ENCODE assay signal across 21 cellular contexts in genomic region chr7:74070619-74070920, GRCh38. TPM values are rescaled to one million over a fixed set of nuclear protein-coding genes. Genes with fewer than 3 reads are reported as not detected.
DNase-seq lines count a peak whose midpoint lies in the region; ATAC-seq, FAIRE-seq and TF ChIP-seq lines count a peak whose summit lies in the region.
"Had no signal": no experiment of that assay in that cellular context is flagged by ENCODE, and none has a peak within 500 bp of the region (broad histone marks: within the 10 kb centered on the region; RNA-seq: fewer than 3 reads in every experiment).

No MANE protein-coding gene starts in this region.

- H3K27me3 ChIP-seq in gastroesophageal sphincter = no peaks in the 10 kb centered on the region
- no peaks in the 10 kb centered on the region for H3K27me3 ChIP-seq in spleen (replicated peaks in 1 of 7)
- no peaks in the 10 kb centered on the region for H3K27me3 ChIP-seq in thyroid gland
- H3K27me3 ChIP-seq in HepG2 (ENCODE audit: control insufficient read depth in 1 of 2, insufficient read depth in 2 of 2, low read length in 2 of 2) = peaks cover 2 to 10% of the 10 kb centered on the region in 2 experiments; a peak in 3 of 5 replicates
- H3K27me3 ChIP-seq in tibial nerve = no peaks in the 10 kb centered on the region
- H3K27me3 ChIP-seq: BLaER1 treated with 17β-estradiol and CSF1 and Interleukin-3, amounts not matched to agents 10 nM and 100 nM had no signal

- TF ChIP-seq POLR2A in gastroesophageal sphincter (IDR thresholded peaks at IDR 0.05) = no peak
- no peak for TF ChIP-seq POLR2A in spleen (IDR thresholded peaks at IDR 0.05)
- TF ChIP-seq POLR2A in thyroid gland (IDR thresholded peaks at IDR 0.05) = no peak
- no peak for TF ChIP-seq POLR2A in HepG2 (IDR thresholded peaks at IDR 0.05; ENCODE audit: insufficient read depth in 1 of 2, low read depth in 2 of 2, low read length in 2 of 2)
- no peak for TF ChIP-seq POLR2A in tibial nerve (IDR thresholded peaks at IDR 0.05)

- in situ Hi-C loops in HepG2 (cut with HindIII; ENCODE audit: extremely low pct_ligation_motif_present, low pct_unique_long_range_greater_than_20kb) = no loop called here

- peak; percentile 31 for ATAC-seq in gastroesophageal sphincter
- no peak for ATAC-seq in HepG2
- ATAC-seq: CD8-positive, alpha-beta T cell; HCT116 had no signal

- TF ChIP-seq EP300 in gastroesophageal sphincter (IDR thresholded peaks at IDR 0.05) (no peak), HepG2 (IDR thresholded peaks at IDR 0.05; ENCODE audit: low read depth in 2 of 2, low read length in 2 of 2) (no peak), HepG2 (CRISPR knock-in tag; IDR thresholded peaks at IDR 0.05; ENCODE audit: borderline replicate concordance) (no peak), tibial nerve (IDR thresholded peaks at IDR 0.05) (no peak)

- H3K9me3 ChIP-seq in gastroesophageal sphincter (no peaks in the 10 kb centered on the region), spleen (no peaks in the 10 kb centered on the region), thyroid gland (no peaks in the 10 kb centered on the region), HepG2 (ENCODE audit: low read length) (no peaks in the 10 kb centered on the region), tibial nerve (no peaks in the 10 kb centered on the region)
- H3K9me3 ChIP-seq: BLaER1 treated with 17β-estradiol and CSF1 and Interleukin-3, amounts not matched to agents 10 nM and 100 nM had no signal

- POLR2A ChIA-PET in HepG2 (lab: Yijun Ruan, JAX) = no interaction called here

- no peaks in the 10 kb centered on the region for H3K79me2 ChIP-seq in HepG2 (ENCODE audit: insufficient read depth, low read length)

- H2AFZ ChIP-seq in HepG2 (ENCODE audit: low read length) = no peak overlapping the region

- H3K27ac ChIP-seq in gastroesophageal sphincter (peak overlapping the region in 1 of 4 donors; percentile 26), spleen (no peak overlapping the region), thyroid gland (no peak overlapping the region), HepG2 (ENCODE audit: extremely low read length, insufficient read depth, low read length) (no peak overlapping the region), tibial nerve (no peak overlapping the region)
- H3K27ac ChIP-seq: SK-N-MC had no signal

- DNase-seq in GM03348 (ENCODE audit: low spot score) (peak; percentile 3), NAMALWA (ENCODE audit: low spot score) (peak; percentile 5), spleen (peak; percentile 45), thyroid gland (no peak), H4 (ENCODE audit: low spot score) (no peak), HepG2 (ENCODE audit: low spot score) (no peak), tibial nerve (ENCODE audit: low spot score in 2 of 2) (no peak)
- DNase-seq: Calu3; CD8-positive, alpha-beta T cell; DMS53; EL; NCI-H1105; NCI-H2081 treated with DMSO at 0.1 percent for 48 hours; NCI-H510A; NCI-H774; Right ventricle myocardium superior had no signal

- CTCF ChIA-PET in HepG2 (lab: Yijun Ruan, JAX; ENCODE audit: low intra/inter-chr PET ratio, low total read pairs) = no interaction called here

- FAIRE-seq in HepG2 (lab: Jason Lieb, UNC) = no peak
- FAIRE-seq: GM12891 had no signal

- no peak overlapping the region for H3K4me2 ChIP-seq in HepG2 (ENCODE audit: low read depth, low read length)

- H3K4me1 ChIP-seq in gastroesophageal sphincter (no peaks in the 10 kb centered on the region), spleen (peaks cover 0 to 11% (median 6%) of the 10 kb centered on the region in 6 donors), thyroid gland (no peaks in the 10 kb centered on the region), HepG2 (ENCODE audit: insufficient read depth, low read length) (no peaks in the 10 kb centered on the region), tibial nerve (peaks cover 0 to 4% (median 0%) of the 10 kb centered on the region in 4 donors)

- no peaks in the 10 kb centered on the region for H4K20me1 ChIP-seq in HepG2 (ENCODE audit: insufficient read depth, low read length)
- H4K20me1 ChIP-seq: BLaER1 treated with 17β-estradiol and CSF1 and Interleukin-3, amounts not matched to agents 10 nM and 100 nM had no signal

- H3K36me3 ChIP-seq in gastroesophageal sphincter (peaks cover 0 to 35% of the 10 kb centered on the region in 2 donors), spleen (no peaks in the 10 kb centered on the region), thyroid gland (no peaks in the 10 kb centered on the region), HepG2 (replicated peaks in 1 of 2; ENCODE audit: control insufficient read depth in 1 of 2, insufficient read depth in 2 of 2, low read length in 2 of 2) (no peaks in the 10 kb centered on the region), tibial nerve (peaks cover 0 to 15% (median 0%) of the 10 kb centered on the region in 3 donors)
- H3K36me3 ChIP-seq: BLaER1 treated with 17β-estradiol and CSF1 and Interleukin-3, amounts not matched to agents 10 nM and 100 nM had no signal

- WGBS in gastroesophageal sphincter (ENCODE audit: low coverage in 1 of 2), 2 donors = 29% methylated on average over 3 of the region's 6 CpGs; no CpG with 5 or more reads in 1 of the 2 donors
- WGBS in spleen, 5 donors = 69 to 82% (median 73%) methylated on average over 6 of the region's 6 CpGs
- WGBS in thyroid gland, 2 donors = 68 to 80% methylated on average over 6 of the region's 6 CpGs
- WGBS in HepG2 (ENCODE audit: low lambda C conversion rate) = 15% methylated on average over 6 of the region's 6 CpGs
- 64 to 71% methylated on average over 6 of the region's 6 CpGs for WGBS in tibial nerve, 2 donors

- TF ChIP-seq RAD21 in HepG2 (CRISPR knock-in tag; IDR thresholded peaks at IDR 0.05) = no peak

- TF ChIP-seq CTCF in gastroesophageal sphincter (IDR thresholded peaks at IDR 0.05) (no peak), spleen (IDR thresholded peaks at IDR 0.05 in 8 of 11, conservative IDR thresholded peaks at IDR 0.05 in 3 of 11) (no peak), thyroid gland (IDR thresholded peaks at IDR 0.05) (no peak), HepG2 (CRISPR knock-in tag; IDR thresholded peaks at IDR 0.05) (no peak), tibial nerve (IDR thresholded peaks at IDR 0.05) (no peak)

- H3K4me3 ChIP-seq in gastroesophageal sphincter (no peak overlapping the region), spleen (no peak overlapping the region), thyroid gland (replicated peaks in 1 of 3) (no peak overlapping the region), HepG2 (replicated peaks in 1 of 3; ENCODE audit: insufficient read depth in 1 of 3, low read depth in 2 of 3, low read length in 3 of 3) (no peak overlapping the region), tibial nerve (no peak overlapping the region)
- H3K4me3 ChIP-seq: BLaER1 treated with 17β-estradiol and CSF1 and Interleukin-3, amounts not matched to agents 10 nM and 100 nM; SK-N-MC had no signal

- no TSS peak for BruUV-seq in HepG2 (replicated peaks; lab: Mats Ljungman, UMichigan)

- no peak overlapping the region for H3K9ac ChIP-seq in HepG2 (ENCODE audit: insufficient read depth, low read depth, low read length)
- H3K9ac ChIP-seq: BLaER1 treated with 17β-estradiol and CSF1 and Interleukin-3, amounts not matched to agents 10 nM and 100 nM had no signal

- intact Hi-C loops in spleen (cut with DNase I; ENCODE audit: low total_unique reads) (no loop called here), thyroid gland (cut with DNase I) (no loop called here), HepG2 (cut with micrococcal nuclease; ENCODE audit: unreplicated experiment) (no loop called here)

RNA-seq across cellular contexts. Expression of gene LIMK1, which starts 13.0 kb away (rescaled TPM):
- 10 to 100 TPM in 3 of 4 donors, 1 to 10 TPM in 1; 7.2 to 20.6 (median 13.2) TPM for total RNA-seq in gastroesophageal sphincter
- 10 to 100 TPM; 33.1 to 45.8 (median 41.0) TPM for total RNA-seq in spleen
- 10 to 100 TPM; 15.2 to 24.6 (median 15.2) TPM for polyA plus RNA-seq in spleen
- total RNA-seq in thyroid gland = 10 to 100 TPM; 16.7 to 32.8 (median 21.5) TPM
- total RNA-seq in H4 (2014; rRNA removed; shearing (Covaris generic)) = 44.0 and 47.6 TPM in 2 replicates
- total RNA-seq in HepG2 (2016; rRNA removed; fragmentation: Illumina TruSeq; extraction: Trizol) = 8.2 and 8.9 TPM in 2 replicates
- total RNA-seq in HepG2 (2016; cell fraction: cytosol; rRNA removed; fragmentation: Illumina TruSeq; extraction: Trizol; ENCODE audit: low read depth) = 4.6 and 5.6 TPM in 2 replicates
- 6.7 and 8.6 TPM in 2 replicates for total RNA-seq in HepG2 (2016; cell fraction: insoluble cytoplasmic fraction; rRNA removed; fragmentation: Illumina TruSeq; extraction: Trizol)
- total RNA-seq in HepG2 (2016; cell fraction: membrane; rRNA removed; fragmentation: Illumina TruSeq; extraction: Trizol) = 16.3 and 16.4 TPM in 2 replicates
- 6.6 TPM in 2 replicates for total RNA-seq in HepG2 (2016; cell fraction: nucleus; rRNA removed; fragmentation: Illumina TruSeq; extraction: Trizol)
- 18.8 and 22.5 TPM in 2 replicates for polyA plus RNA-seq in HepG2 (2011; rRNA removed)
- polyA plus RNA-seq in HepG2 (2011; cell fraction: cytosol; rRNA removed) = 12.2 and 13.7 TPM in 2 replicates
- polyA plus RNA-seq in HepG2 (2011; cell fraction: nucleus; rRNA removed) = 28.7 and 31.1 TPM in 2 replicates
- 8.3 and 10.9 TPM in 2 replicates for polyA plus RNA-seq in HepG2 (2012)
- 7.5 and 8.7 TPM in 2 replicates for polyA plus RNA-seq in HepG2 (2016; cell fraction: cytosol; fragmentation: Illumina TruSeq; extraction: Trizol; ENCODE audit: low read depth)
- polyA plus RNA-seq in HepG2 (2016; cell fraction: insoluble cytoplasmic fraction; fragmentation: Illumina TruSeq; extraction: Trizol; ENCODE audit: low read depth) = 10.6 and 14.3 TPM in 2 replicates
- 18.8 and 20.9 TPM in 2 replicates for polyA plus RNA-seq in HepG2 (2016; cell fraction: membrane; fragmentation: Illumina TruSeq; extraction: Trizol; ENCODE audit: low read depth)
- polyA plus RNA-seq in HepG2 (2016; cell fraction: nucleus; fragmentation: Illumina TruSeq; extraction: Trizol; ENCODE audit: insufficient read depth, low read depth) = 14.4 and 15.5 TPM in 2 replicates
- polyA minus RNA-seq in HepG2 (2011; rRNA and poly(A)+ RNA removed; ENCODE audit: low replicate concordance) = 36.5 and 57.3 TPM in 2 replicates
- polyA minus RNA-seq in HepG2 (2011; cell fraction: cytosol; rRNA and poly(A)+ RNA removed) = 10.0 and 11.6 TPM in 2 replicates
- 4.1 and 4.8 TPM in 2 replicates for polyA minus RNA-seq in HepG2 (2011; cell fraction: nucleus; rRNA and poly(A)+ RNA removed)
- total RNA-seq in tibial nerve = 10 to 100 TPM; 14.4 to 30.3 (median 17.0) TPM

RNA-seq across cellular contexts. Expression of gene ELN, which starts 42.6 kb away (rescaled TPM):
- total RNA-seq in gastroesophageal sphincter (100 to 1,000 TPM; 316 to 703 (median 441) TPM), spleen (10 to 100 TPM; 11.7 to 94.7 (median 38.6) TPM), thyroid gland (10 to 100 TPM; 29.0 to 65.7 (median 50.8) TPM), HepG2 (2016; rRNA removed; fragmentation: Illumina TruSeq; extraction: Trizol) (0.08 and 0.15 TPM in 2 replicates), tibial nerve (100 to 1,000 TPM in 2 of 4 donors, 10 to 100 TPM in 2; 46.5 to 152 (median 108) TPM)
- polyA plus RNA-seq in spleen (10 to 100 TPM; 11.1 to 65.9 (median 24.7) TPM), HepG2 (2011; rRNA removed) (0.37 and 0.46 TPM in 2 replicates)
- total RNA-seq in H4 (2014; rRNA removed; shearing (Covaris generic)) = not detected in 2 replicates
- total RNA-seq in HepG2 (2016; cell fraction: cytosol; rRNA removed; fragmentation: Illumina TruSeq; extraction: Trizol; ENCODE audit: low read depth) = not detected in 2 replicates
- total RNA-seq in HepG2 (2016; cell fraction: insoluble cytoplasmic fraction; rRNA removed; fragmentation: Illumina TruSeq; extraction: Trizol) = 0.12 and 0.15 TPM in 2 replicates
- total RNA-seq in HepG2 (2016; cell fraction: membrane; rRNA removed; fragmentation: Illumina TruSeq; extraction: Trizol) = 0.10 TPM in 1 of 2 replicates, not detected in the other
- not detected in 2 replicates for total RNA-seq in HepG2 (2016; cell fraction: nucleus; rRNA removed; fragmentation: Illumina TruSeq; extraction: Trizol)
- polyA plus RNA-seq in HepG2 (2011; cell fraction: cytosol; rRNA removed) = 0.28 and 0.43 TPM in 2 replicates
- polyA plus RNA-seq in HepG2 (2011; cell fraction: nucleus; rRNA removed) = 0.21 and 0.71 TPM in 2 replicates
- 0.24 and 0.31 TPM in 2 replicates for polyA plus RNA-seq in HepG2 (2012)
- polyA plus RNA-seq in HepG2 (2016; cell fraction: cytosol; fragmentation: Illumina TruSeq; extraction: Trizol; ENCODE audit: low read depth) = 0.03 and 0.06 TPM in 2 replicates
- 0.22 and 0.34 TPM in 2 replicates for polyA plus RNA-seq in HepG2 (2016; cell fraction: insoluble cytoplasmic fraction; fragmentation: Illumina TruSeq; extraction: Trizol; ENCODE audit: low read depth)
- polyA plus RNA-seq in HepG2 (2016; cell fraction: membrane; fragmentation: Illumina TruSeq; extraction: Trizol; ENCODE audit: low read depth) = 0.05 and 0.07 TPM in 2 replicates
- 0.33 TPM in 2 replicates for polyA plus RNA-seq in HepG2 (2016; cell fraction: nucleus; fragmentation: Illumina TruSeq; extraction: Trizol; ENCODE audit: insufficient read depth, low read depth)
- 0.05 and 0.12 TPM in 2 replicates for polyA minus RNA-seq in HepG2 (2011; rRNA and poly(A)+ RNA removed; ENCODE audit: low replicate concordance)
- polyA minus RNA-seq in HepG2 (2011; cell fraction: cytosol; rRNA and poly(A)+ RNA removed) = 0.62 TPM in 1 of 2 replicates, not detected in the other
- not detected in 2 replicates for polyA minus RNA-seq in HepG2 (2011; cell fraction: nucleus; rRNA and poly(A)+ RNA removed)
- total RNA-seq: CD8-positive, alpha-beta T cell had no signal

Comparison
In these comparisons a context has a peak if more than half of its experiments do, and no peak if none do; other contexts are left out.
1. DNase-seq: peak in GM03348 (single experiment), NAMALWA (single experiment) and spleen (single experiment); none in thyroid gland (0 of 2), H4 (single experiment), HepG2 (single experiment) and tibial nerve (0 of 2).
2. RNA of gene ELN, which starts 42.6 kb away (total RNA-seq): 316 to 703 TPM in gastroesophageal sphincter, 46.5 to 152 TPM in tibial nerve, 29.0 to 65.7 TPM in thyroid gland and 11.7 to 94.7 TPM in spleen; 0.08 to 0.15 TPM in HepG2 and not detected in H4; every median in the first group is over 10 times any median in the second.